ENCODE assay signal across 8 cellular contexts in genomic region chr3:125971997-125972944, GRCh38. TPM values are rescaled to one million over a fixed set of nuclear protein-coding genes. Genes with fewer than 3 reads are reported as not detected.
DNase-seq lines count a peak whose midpoint lies in the region; ATAC-seq and TF ChIP-seq lines count a peak whose summit lies in the region.
"Not testable (repeated sequence)": the region's sequence is repeated elsewhere in the genome, so short reads cannot be mapped to it uniquely, and the experiment has no call there.

No MANE protein-coding gene starts in this region.

- peak overlapping the region; percentile 54 for H3K9ac ChIP-seq in ES-I3 (ENCODE audit: low read depth, low read length)

- peak overlapping the region in 2 of 3 donors; percentile 40 to 48 for H3K4me3 ChIP-seq in breast epithelium
- H3K4me3 ChIP-seq in transverse colon: peak overlapping the region in 3 of 4 donors; percentile 11 to 37 (median 17)

- H3K27me3 ChIP-seq in breast epithelium: not testable (repeated sequence)
- H3K27me3 ChIP-seq in transverse colon: peaks cover 27% of the 10 kb centered on the region

- ATAC-seq in HG03025 (IDR thresholded peaks at IDR 0.05; ENCODE audit: low FRiP score, unreplicated experiment): peak; percentile 57

- TF ChIP-seq CTCF in breast epithelium (IDR thresholded peaks at IDR 0.05) (peak; percentile 24 to 68 (median 53)), transverse colon (IDR thresholded peaks at IDR 0.05) (peak; percentile 69 to 81 (median 78))

- in situ Hi-C loops in transverse colon (cut with MboI; ENCODE audit: low pct_ligation_motif_present in 1 of 4, low pct_unique_long_range_greater_than_20kb in 1 of 4, low sequenced_read_pairs in 3 of 4): not testable (repeated sequence)

- H3K36me3 ChIP-seq in ES-I3 (ENCODE audit: insufficient read depth, low read length); breast epithelium; transverse colon: not testable (repeated sequence)

- not testable (repeated sequence) for H3K9me3 ChIP-seq in ES-I3 (ENCODE audit: control insufficient read depth, insufficient read depth, low read length); breast epithelium; transverse colon

- not testable (repeated sequence) for TF ChIP-seq EP300 in transverse colon (IDR thresholded peaks at IDR 0.05; ENCODE audit: low read depth)

- intact Hi-C loops in breast epithelium (cut with DNase I; ENCODE audit: low total_unique reads); transverse colon (cut with DNase I; ENCODE audit: low total_unique reads): not testable (repeated sequence)

- not testable (repeated sequence) for H3K4me1 ChIP-seq in ES-I3 (ENCODE audit: insufficient read depth, low read length); breast epithelium; transverse colon

- DNase-seq in NCI-H2227 (lab: John Stamatoyannopoulos, UW; ENCODE audit: unreplicated experiment): peak; percentile 60
- DNase-seq in activated CD4-positive, CD25-positive, alpha-beta regulatory T cell treated with anti-CD3 and anti-CD28 coated beads, Interleukin-2, amount 50 U/mL, for 16 hours (ENCODE audit: low read depth, low spot score): peak; percentile 34
- DNase-seq in breast epithelium (ENCODE audit: low spot score in 2 of 2): peak in 1 of 2 donors; percentile 36
- peak; percentile 34 to 40 for DNase-seq in hippocampal formation (lab: John Stamatoyannopoulos, UW)
- peak; percentile 26 for DNase-seq in occipital lobe (lab: John Stamatoyannopoulos, UW)
- DNase-seq in transverse colon: peak; percentile 20

- not testable (repeated sequence) for TF ChIP-seq POLR2A in breast epithelium (IDR thresholded peaks at IDR 0.05); transverse colon (IDR thresholded peaks at IDR 0.05)

- WGBS in transverse colon (ENCODE audit: low coverage in 1 of 2), 2 donors: 7% methylated on average over 29 of the region's 31 CpGs; no CpG with 5 or more reads in 1 of the 2 donors

- H3K27ac ChIP-seq in breast epithelium: peak overlapping the region; percentile 6 to 7
- not testable (repeated sequence) for H3K27ac ChIP-seq in transverse colon

RNA-seq across cellular contexts. Expression of gene ROPN1B, which starts 3.3 kb away (rescaled TPM):
- total RNA-seq in breast epithelium (10 to 100 TPM in 1 of 3 donors, 1 to 10 TPM in 1, not detected in 1; 3.3 to 17.7 TPM), occipital lobe (0.31 TPM), transverse colon (not detected)
